26 cellular contexts compared by ENCODE assay signal in genomic region chr6:137451926-137452325, GRCh38. TPM values are rescaled to one million over a fixed set of nuclear protein-coding genes. Genes with fewer than 3 reads are reported as not detected.
DNase-seq lines count a peak whose midpoint lies in the region; ATAC-seq and TF ChIP-seq lines count a peak whose summit lies in the region.
"Had no signal": no experiment of that assay in that cellular context is flagged by ENCODE, and none has a peak within 500 bp of the region (broad histone marks: within the 10 kb centered on the region; RNA-seq: fewer than 3 reads in every experiment).

No MANE protein-coding gene starts in this region.

- no peak overlapping the region for H3K4me2 ChIP-seq in IMR-90 (ENCODE audit: low read depth, low read length)

- H3K36me3 ChIP-seq in IMR-90 (ENCODE audit: control insufficient read depth, insufficient read depth, low read length) = no peaks in the 10 kb centered on the region
- no peaks in the 10 kb centered on the region for H3K36me3 ChIP-seq in spleen
- H3K36me3 ChIP-seq: upper lobe of left lung had no signal

- no peak overlapping the region for H4K91ac ChIP-seq in IMR-90 (ENCODE audit: insufficient read depth, low read depth, low read length)

- no peak overlapping the region; the same call in 1 of the 2 replicates for H2AK5ac ChIP-seq in IMR-90 (ENCODE audit: low read depth, low read length)

- no peak overlapping the region for H3K23ac ChIP-seq in IMR-90 (ENCODE audit: low read depth, low read length)

- H3K9me3 ChIP-seq in IMR-90 (ENCODE audit: control insufficient read depth, insufficient read depth, low read length) = no peaks in the 10 kb centered on the region
- H3K9me3 ChIP-seq in spleen = peaks cover 0 to 3% (median 0%) of the 10 kb centered on the region in 8 donors
- H3K9me3 ChIP-seq: upper lobe of left lung had no signal

- H3K9me1 ChIP-seq in IMR-90 (ENCODE audit: insufficient read depth, low read length) = no peaks in the 10 kb centered on the region

- peaks cover 10% of the 10 kb centered on the region for H3K27me3 Mint-ChIP-seq in activated CD4-positive, alpha-beta memory T cell treated with anti-CD3 and anti-CD28 coated beads, Interleukin-2, amount 10 ng/mL, durations not matched to agents 7 days and 5 days

- H3K79me1 ChIP-seq in IMR-90 (ENCODE audit: low read depth in 1 of 2, low read length in 2 of 2) = no peaks in the 10 kb centered on the region

- H2AFZ ChIP-seq in IMR-90 (replicated peaks; ENCODE audit: low read length, poor library complexity) = no peak overlapping the region

- CTCF ChIA-PET in IMR-90 (lab: Yijun Ruan, JAX) = no interaction called here
- CTCF ChIA-PET in activated CD4-positive, alpha-beta memory T cell treated with anti-CD3 and anti-CD28 coated beads, Interleukin-2, amount 10 ng/mL, durations not matched to agents 7 days and 5 days (lab: Charles Lee) = no interaction called here

- H4K8ac ChIP-seq in IMR-90 (ENCODE audit: low read depth in 2 of 2, low read length in 2 of 2) = no peak overlapping the region; a peak in 1 of 4 replicates

- H3K9ac ChIP-seq in IMR-90 (ENCODE audit: low read depth, low read length) = no peak overlapping the region

- H3K9me3 Mint-ChIP-seq in activated CD4-positive, alpha-beta memory T cell treated with anti-CD3 and anti-CD28 coated beads, Interleukin-2, amount 10 ng/mL, durations not matched to agents 7 days and 5 days = no peaks in the 10 kb centered on the region
- H3K9me3 Mint-ChIP-seq: activated T-cell treated with anti-CD3 and anti-CD28 coated beads, Interleukin-2, amount 50 U/mL, for 4 hours; neural crest cell had no signal

- in situ Hi-C loops in IMR-90 (cut with MboI; ENCODE audit: low sequenced_read_pairs) = no loop called here

- intact Hi-C loops in IMR-90 (cut with micrococcal nuclease) (no loop called here), spleen (cut with DNase I; ENCODE audit: low total_unique reads) (no loop called here)

- no peak overlapping the region for H3K4ac ChIP-seq in IMR-90 (ENCODE audit: low read depth, low read length)

- peak; percentile 95 for ATAC-seq in IMR-90 (ENCODE audit: low read depth)
- ATAC-seq: activated CD8-positive, alpha-beta T cell treated with anti-CD3 and anti-CD28 coated beads, Interleukin-2, amount 10 ng/mL, durations not matched to agents 7 days and 5 days; activated T-cell treated with anti-CD3 and anti-CD28 coated beads, Interleukin-2, amount 50 U/mL, for 4 hours; foreskin keratinocyte; left colon; stimulated activated naive CD8-positive, alpha-beta T cell treated with anti-CD3 and anti-CD28 coated beads, Interleukin-15, Interleukin-2, amounts not matched to agents 100 U/mL and 50 U/mL, for 24 hours had no signal

- BruUV-seq in IMR-90 (replicated peaks; lab: Mats Ljungman, UMichigan) = no TSS peak

- no peaks in the 10 kb centered on the region for H3K36me3 Mint-ChIP-seq in activated CD4-positive, alpha-beta memory T cell treated with anti-CD3 and anti-CD28 coated beads, Interleukin-2, amount 10 ng/mL, durations not matched to agents 7 days and 5 days (ENCODE audit: low read depth)
- H3K36me3 Mint-ChIP-seq: mesothelial cell of epicardium had no signal

- H2BK5ac ChIP-seq in IMR-90 (ENCODE audit: low read depth, low read length, poor library complexity, severe bottlenecking) = peak overlapping the region; percentile 42

- H3K4me1 ChIP-seq in IMR-90 (ENCODE audit: control insufficient read depth, insufficient read depth, low read length) = no peaks in the 10 kb centered on the region
- H3K4me1 ChIP-seq in spleen = no peaks in the 10 kb centered on the region
- H3K4me1 ChIP-seq: foreskin keratinocyte, upper lobe of left lung had no signal

- H3K56ac ChIP-seq in IMR-90 (ENCODE audit: extremely low read depth, insufficient read depth, low read length) = no peak overlapping the region

- POLR2A ChIA-PET in IMR-90 (lab: Charles Lee; ENCODE audit: unreplicated experiment) = no interaction called here
- POLR2A ChIA-PET in activated CD4-positive, alpha-beta memory T cell treated with anti-CD3 and anti-CD28 coated beads, Interleukin-2, amount 10 ng/mL, durations not matched to agents 7 days and 5 days (lab: Charles Lee) = no interaction called here

- H3K4me1 Mint-ChIP-seq in activated CD4-positive, alpha-beta memory T cell treated with anti-CD3 and anti-CD28 coated beads, Interleukin-2, amount 10 ng/mL, durations not matched to agents 7 days and 5 days = no peaks in the 10 kb centered on the region
- H3K4me1 Mint-ChIP-seq: H9, mesothelial cell of epicardium, neural crest cell had no signal

- no CpG with 5 or more reads among the region's 4 CpGs for WGBS in IMR-90 (ENCODE audit: extremely low coverage in 2 of 2, insufficient read length in 1 of 2), 2 experiments
- 73 to 87% (median 82%) methylated on average over 4 of the region's 4 CpGs for WGBS in spleen, 5 donors

- no peak for TF ChIP-seq RAD21 in IMR-90 (IDR thresholded peaks at IDR 0.05; ENCODE audit: low read length)

- H3K4me3 Mint-ChIP-seq in activated CD4-positive, alpha-beta memory T cell treated with anti-CD3 and anti-CD28 coated beads, Interleukin-2, amount 10 ng/mL, durations not matched to agents 7 days and 5 days = no peak overlapping the region
- H3K4me3 Mint-ChIP-seq: activated CD8-positive, alpha-beta T cell treated with anti-CD3 and anti-CD28 coated beads, Interleukin-2, amount 10 ng/mL, durations not matched to agents 7 days and 5 days; activated naive CD8-positive, alpha-beta T cell; activated T-cell treated with anti-CD3 and anti-CD28 coated beads, Interleukin-2, amount 50 U/mL, for 4 hours; H9; mesothelial cell of epicardium; neural crest cell had no signal

- no peak overlapping the region for H3K27ac Mint-ChIP-seq in activated CD4-positive, alpha-beta memory T cell treated with anti-CD3 and anti-CD28 coated beads, Interleukin-2, amount 10 ng/mL, durations not matched to agents 7 days and 5 days
- H3K27ac Mint-ChIP-seq: activated CD8-positive, alpha-beta T cell treated with anti-CD3 and anti-CD28 coated beads, Interleukin-2, amount 10 ng/mL, durations not matched to agents 7 days and 5 days; activated naive CD8-positive, alpha-beta T cell; H9; mesothelial cell of epicardium had no signal

- no peak overlapping the region for H2BK120ac ChIP-seq in IMR-90 (ENCODE audit: low read depth, low read length)

- H2AK9ac ChIP-seq in IMR-90 (replicated peaks; ENCODE audit: low read depth, low read length, poor library complexity) = no peak overlapping the region

- no peak overlapping the region for H2BK20ac ChIP-seq in IMR-90 (ENCODE audit: low read depth, low read length)

- H3K27ac ChIP-seq in IMR-90 (ENCODE audit: insufficient read depth, low read length) (peak overlapping the region; percentile 90; the same call in 1 of the 2 replicates), spleen (no peak overlapping the region)
- H3K27ac ChIP-seq: foreskin keratinocyte, upper lobe of left lung had no signal

- no peak for TF ChIP-seq CTCF in AG09309 (IDR thresholded peaks at IDR 0.05; ENCODE audit: control insufficient read depth, insufficient read depth, low read depth, low read length, missing control alignments)
- no peak for TF ChIP-seq CTCF in IMR-90 (conservative IDR thresholded peaks at IDR 0.05; ENCODE audit: low read depth, low read length)
- TF ChIP-seq CTCF in spleen (IDR thresholded peaks at IDR 0.05 in 8 of 11, conservative IDR thresholded peaks at IDR 0.05 in 3 of 11) = no peak

- DNase-seq in AG09309 (ENCODE audit: low read depth) (peak; percentile 52), IMR-90 (peak; percentile 87), dermis blood vessel endothelial cell (peak; percentile 2), myocyte (ENCODE audit: low read depth) (peak; percentile 6), pons (ENCODE audit: low spot score) (no peak), spleen (no peak)
- DNase-seq in activated CD4-positive, alpha-beta memory T cell treated with anti-CD3 and anti-CD28 coated beads, Interleukin-2, amount 10 ng/mL, durations not matched to agents 7 days and 5 days = no peak
- no peak for DNase-seq in stimulated activated CD4-positive, alpha-beta T cell treated with anti-CD3 and anti-CD28 coated beads, Interleukin-2, amount 100 ng/mL, for 24 hours
- DNase-seq: ACHN; activated CD8-positive, alpha-beta T cell treated with anti-CD3 and anti-CD28 coated beads, Interleukin-2, amount 10 ng/mL, durations not matched to agents 7 days and 5 days; activated T-cell treated with anti-CD3 and anti-CD28 coated beads, Interleukin-2, amount 50 U/mL, for 4 hours; COR-L47; foreskin keratinocyte; H9; left colon; NCI-H2081; NCI-H524 treated with DMSO at 0.1 percent for 48 hours; retina; SHP77 treated with DMSO at 0.1 percent for 48 hours; stimulated activated naive CD8-positive, alpha-beta T cell treated with anti-CD3 and anti-CD28 coated beads, Interleukin-15, Interleukin-2, amounts not matched to agents 100 U/mL and 50 U/mL, for 24 hours; T-helper 2 cell; upper lobe of left lung had no signal

- no peak overlapping the region for H3K18ac ChIP-seq in IMR-90 (ENCODE audit: low read depth, low read length)

- H2BK15ac ChIP-seq in IMR-90 (ENCODE audit: low read depth, low read length) = no peak overlapping the region

- H3K27me3 ChIP-seq in IMR-90 (ENCODE audit: control insufficient read depth, insufficient read depth, low read length) (no peaks in the 10 kb centered on the region), spleen (replicated peaks in 1 of 7) (no peaks in the 10 kb centered on the region)
- H3K27me3 ChIP-seq: upper lobe of left lung had no signal

- H4K5ac ChIP-seq in IMR-90 (ENCODE audit: low read depth, low read length) = no peak overlapping the region

- TF ChIP-seq POLR2A in IMR-90 (IDR thresholded peaks at IDR 0.05; ENCODE audit: low read depth, low read length) = no peak
- TF ChIP-seq POLR2A in spleen (IDR thresholded peaks at IDR 0.05) = no peak

- dilution Hi-C loops in IMR-90 (cut with HindIII; ENCODE audit: low sequenced_read_pairs, unreplicated experiment) = no loop called here

- H4K20me1 ChIP-seq in IMR-90 (ENCODE audit: insufficient read depth, low read length) = no peaks in the 10 kb centered on the region

- no peak overlapping the region for H3K4me3 ChIP-seq in AG09309 (ENCODE audit: control insufficient read depth, low read depth, low read length)
- no peak overlapping the region for H3K4me3 ChIP-seq in IMR-90 (ENCODE audit: insufficient read depth, low read depth, low read length)
- H3K4me3 ChIP-seq in spleen = no peak overlapping the region
- H3K4me3 ChIP-seq: upper lobe of left lung had no signal

- H3K14ac ChIP-seq in IMR-90 (replicated peaks; ENCODE audit: low read depth, low read length) = no peak overlapping the region

TF ChIP-seq in IMR-90, 13 proteins besides CTCF, POLR2A, EP300 and RAD21 (continues in another document):
- TF ChIP-seq MAFK (IDR thresholded peaks at IDR 0.05; ENCODE audit: low read depth, low read length) (peak; percentile 67), RCOR1 (IDR thresholded peaks at IDR 0.05; ENCODE audit: insufficient replicate concordance, low read length) (no peak)

RNA-seq across cellular contexts. Expression of gene OLIG3, which starts 42.3 kb away (rescaled TPM):
- total RNA-seq in IMR-90 (2012; rRNA removed) (not detected in 2 replicates), dermis blood vessel endothelial cell (not detected in 2 replicates), myocyte (not detected in 2 replicates), spleen (not detected)
- polyA plus RNA-seq in IMR-90 (2012; rRNA removed) (not detected in 2 replicates), spleen (not detected)
- polyA plus RNA-seq in IMR-90 (2012; cell fraction: cytosol; rRNA removed) = not detected in 2 replicates
- polyA plus RNA-seq in IMR-90 (2012; cell fraction: nucleus; rRNA removed; ENCODE audit: low replicate concordance) = not detected in 2 replicates
- polyA plus RNA-seq in myocyte (2012) = not detected
- under 1 TPM; 0.45 TPM for total RNA-seq in activated CD4-positive, alpha-beta memory T cell treated with anti-CD3 and anti-CD28 coated beads, Interleukin-2, amount 10 ng/mL, durations not matched to agents 7 days and 5 days
- total RNA-seq: activated T-cell treated with anti-CD3 and anti-CD28 coated beads, Interleukin-2, amount 50 U/mL, for 4 hours; cardiac septum; foreskin keratinocyte; left colon; upper lobe of left lung had no signal
- polyA plus RNA-seq: foreskin keratinocyte had no signal

Comparison
In these comparisons a context has a peak if more than half of its experiments do, and no peak if none do; other contexts are left out.
1. DNase-seq: peak in AG09309 (single experiment), IMR-90 (single experiment), dermis blood vessel endothelial cell (single experiment) and myocyte (single experiment); none in activated CD4-positive, alpha-beta memory T cell treated with anti-CD3 and anti-CD28 coated beads, Interleukin-2, amount 10 ng/mL, durations not matched to agents 7 days and 5 days (single experiment), pons (single experiment), stimulated activated CD4-positive, alpha-beta T cell treated with anti-CD3 and anti-CD28 coated beads, Interleukin-2, amount 100 ng/mL, for 24 hours (0 of 2) and spleen (single experiment).